ENCODE assay signal across 12 cellular contexts in the genomic region with DNA sequence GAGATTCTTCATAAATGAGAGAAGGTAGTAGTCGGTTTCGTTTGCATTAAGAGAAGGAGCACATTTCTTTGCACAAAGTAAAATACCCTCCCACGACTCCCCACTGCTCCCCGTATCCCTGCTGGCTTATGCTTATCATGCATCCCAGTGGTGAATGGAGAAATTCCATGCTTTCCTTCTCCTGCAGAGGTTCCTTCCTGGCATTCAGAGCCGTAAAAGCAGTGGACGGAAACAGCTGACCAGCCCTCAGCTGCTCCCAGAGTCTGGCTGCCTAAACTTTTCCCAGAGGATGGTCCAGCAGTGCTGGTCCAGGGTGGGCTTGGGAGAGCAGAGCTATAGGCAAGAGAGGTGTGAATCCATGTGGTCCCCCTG.
DNase-seq lines count a peak whose midpoint lies in the region; ATAC-seq and TF ChIP-seq lines count a peak whose summit lies in the region.
"Had no signal": no experiment of that assay in that cellular context is flagged by ENCODE, and none has a peak within 500 bp of the region (broad histone marks: within the 10 kb centered on the region; RNA-seq: fewer than 3 reads in every experiment).

No MANE protein-coding gene starts in this region.

- dilution Hi-C loops in mammary epithelial cell (cut with HindIII; ENCODE audit: low sequenced_read_pairs), result loop anchor here (5.0 kb wide), 1 partner anchor 43 kb away; no protein-coding TSS in a partner anchor

- H2AFZ ChIP-seq in neuronal stem cell (ENCODE audit: low read length), result no peak overlapping the region
- H2AFZ ChIP-seq in mammary epithelial cell (ENCODE audit: low read depth, low read length), result no peak overlapping the region

- no peaks in the 10 kb centered on the region for H3K27me3 ChIP-seq in BLaER1
- no peaks in the 10 kb centered on the region for H3K27me3 ChIP-seq in ascending aorta
- H3K27me3 ChIP-seq in right cardiac atrium (ENCODE audit: control insufficient read depth, insufficient read depth), result no peaks in the 10 kb centered on the region
- no peaks in the 10 kb centered on the region for H3K27me3 ChIP-seq in neuronal stem cell (ENCODE audit: control insufficient read depth in 3 of 3, insufficient read depth in 3 of 3, low read depth in 1 of 3, low read length in 3 of 3)
- no peaks in the 10 kb centered on the region for H3K27me3 ChIP-seq in mammary epithelial cell (ENCODE audit: insufficient read depth, low read length)
- H3K27me3 ChIP-seq: body of pancreas had no signal

- intact Hi-C loops in ascending aorta (cut with DNase I) (no loop called here), right cardiac atrium (cut with DNase I) (no loop called here), mammary epithelial cell (cut with micrococcal nuclease) (no loop called here)

- peaks cover 9% of the 10 kb centered on the region for H3K4me1 ChIP-seq in BLaER1
- peaks cover 9 to 20% of the 10 kb centered on the region in 2 donors for H3K4me1 ChIP-seq in ascending aorta
- peaks cover 14% of the 10 kb centered on the region for H3K4me1 ChIP-seq in right cardiac atrium (ENCODE audit: control insufficient read depth, insufficient read depth, low read length)
- peaks cover 3 to 20% of the 10 kb centered on the region in 2 donors for H3K4me1 ChIP-seq in neuronal stem cell (ENCODE audit: control insufficient read depth in 2 of 2, insufficient read depth in 1 of 2, low read depth in 1 of 2, low read length in 2 of 2)
- H3K4me1 ChIP-seq in mammary epithelial cell (ENCODE audit: insufficient read depth, low read length), result peaks cover 37% of the 10 kb centered on the region
- H3K4me1 ChIP-seq: body of pancreas had no signal

- no peaks in the 10 kb centered on the region for H3K36me3 ChIP-seq in BLaER1
- H3K36me3 ChIP-seq in ascending aorta, result no peaks in the 10 kb centered on the region
- H3K36me3 ChIP-seq in neuronal stem cell (replicated peaks in 1 of 2; ENCODE audit: control insufficient read depth in 2 of 2, insufficient read depth in 2 of 2, low read length in 2 of 2), result peaks cover 0 to 44% of the 10 kb centered on the region in 2 donors
- H3K36me3 ChIP-seq in mammary epithelial cell (ENCODE audit: insufficient read depth, low read length), result peaks cover 2% of the 10 kb centered on the region

- TF ChIP-seq CTCF in ascending aorta (IDR thresholded peaks at IDR 0.05), result peak in 1 of 3 experiments; percentile 5
- TF ChIP-seq CTCF in mammary epithelial cell (conservative IDR thresholded peaks at IDR 0.05 in 1 of 2, IDR thresholded peaks at IDR 0.05 in 1 of 2; ENCODE audit: extremely low read depth in 1 of 2, insufficient read depth in 1 of 2, low read depth in 1 of 2, low read length in 2 of 2), result no peak

- no peak overlapping the region for H2BK15ac ChIP-seq in neuronal stem cell (ENCODE audit: low read length)

- H3K23ac ChIP-seq in neuronal stem cell (ENCODE audit: low read depth, low read length, poor library complexity), result no peak overlapping the region

- H3K14ac ChIP-seq in neuronal stem cell (ENCODE audit: low read length), result no peak overlapping the region

- H4K8ac ChIP-seq in neuronal stem cell (ENCODE audit: low read depth, low read length), result no peak overlapping the region

- no peak overlapping the region for H2BK5ac ChIP-seq in neuronal stem cell (ENCODE audit: low read length)

- ATAC-seq in right cardiac atrium, result peak; percentile 83
- ATAC-seq in GM21423 (IDR thresholded peaks at IDR 0.05; ENCODE audit: unreplicated experiment), result no peak

- H3K4me2 ChIP-seq in BLaER1 (peak overlapping the region; percentile 45), neuronal stem cell (ENCODE audit: insufficient read depth, low read length, poor library complexity, severe bottlenecking) (no peak overlapping the region), mammary epithelial cell (ENCODE audit: insufficient read depth, low read depth, low read length) (no peak overlapping the region)

- BruUV-seq in mammary epithelial cell (replicated peaks; lab: Mats Ljungman, UMichigan), result no TSS peak

- H2BK12ac ChIP-seq in neuronal stem cell (ENCODE audit: low read length), result no peak overlapping the region

- H3K79me2 ChIP-seq in mammary epithelial cell (ENCODE audit: insufficient read depth, low read length), result peaks cover 94% of the 10 kb centered on the region

- in situ Hi-C loops in mammary epithelial cell (cut with MboI; ENCODE audit: low sequenced_read_pairs in 2 of 2), result no loop called here

- peak overlapping the region; percentile 61 for H3K18ac ChIP-seq in neuronal stem cell (ENCODE audit: low read length)

- H3K4ac ChIP-seq in neuronal stem cell (ENCODE audit: low read length), result no peak overlapping the region

- H3K4me3 ChIP-seq in BLaER1, result no peak overlapping the region
- no peak overlapping the region for H3K4me3 ChIP-seq in ascending aorta
- H3K4me3 ChIP-seq in right cardiac atrium (ENCODE audit: low read length), result no peak overlapping the region
- H3K4me3 ChIP-seq in neuronal stem cell (ENCODE audit: low read length in 2 of 2), result no peak overlapping the region
- no peak overlapping the region for H3K4me3 ChIP-seq in mammary epithelial cell (replicated peaks in 1 of 3; ENCODE audit: insufficient read depth in 1 of 3, low read depth in 2 of 3, low read length in 3 of 3)
- H3K4me3 ChIP-seq: body of pancreas had no signal

- no peaks in the 10 kb centered on the region for H3K9me3 ChIP-seq in BLaER1
- no peaks in the 10 kb centered on the region for H3K9me3 ChIP-seq in ascending aorta
- no peaks in the 10 kb centered on the region for H3K9me3 ChIP-seq in right cardiac atrium (ENCODE audit: control insufficient read depth, low read length)
- H3K9me3 ChIP-seq in neuronal stem cell (replicated peaks in 1 of 2; ENCODE audit: control insufficient read depth in 2 of 2, insufficient read depth in 1 of 2, low read depth in 1 of 2, low read length in 2 of 2), result peaks cover 0 to 5% of the 10 kb centered on the region in 2 donors
- H3K9me3 ChIP-seq in mammary epithelial cell (replicated peaks; ENCODE audit: insufficient read depth, low read length), result no peaks in the 10 kb centered on the region
- H3K9me3 ChIP-seq: body of pancreas had no signal

- H4K20me1 ChIP-seq in BLaER1, result no peaks in the 10 kb centered on the region
- H4K20me1 ChIP-seq in mammary epithelial cell (ENCODE audit: insufficient read depth, low read length), result no peaks in the 10 kb centered on the region

- no peak overlapping the region for H4K91ac ChIP-seq in neuronal stem cell (ENCODE audit: low read depth, low read length, poor library complexity)

- H3K27ac ChIP-seq in BLaER1 (no peak overlapping the region), ascending aorta (peak overlapping the region; percentile 5 to 19), right cardiac atrium (ENCODE audit: low read length) (peak overlapping the region; percentile 64), neuronal stem cell (replicated peaks; ENCODE audit: low read length) (no peak overlapping the region), mammary epithelial cell (ENCODE audit: insufficient read depth, low read depth, low read length) (no peak overlapping the region)

- no peaks in the 10 kb centered on the region for H3K79me1 ChIP-seq in neuronal stem cell (ENCODE audit: low read depth, low read length)

- DNase-seq in ascending aorta (ENCODE audit: low spot score in 2 of 2) (no peak), right cardiac atrium (peak in 1 of 3 donors; percentile 60), neuronal stem cell (ENCODE audit: low spot score) (no peak), NOMO-1 treated with DMSO at 0.1 percent for 48 hours (lab: John Stamatoyannopoulos, UW; ENCODE audit: unreplicated experiment) (no peak), mammary epithelial cell (no peak), DMS114 treated with DMSO at 0.1 percent for 48 hours (lab: John Stamatoyannopoulos, UW; ENCODE audit: unreplicated experiment) (no peak)
- DNase-seq: activated T-cell treated with anti-CD3 and anti-CD28 coated beads, Interleukin-2, amount 50 U/mL, for 24 hours; body of pancreas; erythroblast; Kasumi-1 had no signal

- H2BK120ac ChIP-seq in neuronal stem cell (ENCODE audit: low read depth, low read length), result no peak overlapping the region

- WGBS in right cardiac atrium, result 26% methylated on average over 6 of the region's 6 CpGs
- WGBS in neuronal stem cell (ENCODE audit: extremely low coverage in 2 of 2, insufficient read length in 2 of 2, insufficient replicate concordance in 1 of 2), 2 donors, result no CpG with 5 or more reads among the region's 6 CpGs
- WGBS in mammary epithelial cell (ENCODE audit: low coverage, missing lambda C conversion rate), result 95% methylated on average over 5 of the region's 6 CpGs

- CTCF ChIA-PET in mammary epithelial cell (lab: Charles Lee; ENCODE audit: low non-redundant PET), result no interaction called here

- no peak overlapping the region for H2AK5ac ChIP-seq in neuronal stem cell (ENCODE audit: low read depth, low read length)

- no peak overlapping the region for H3K9ac ChIP-seq in BLaER1
- H3K9ac ChIP-seq in neuronal stem cell (ENCODE audit: low read depth, low read length, poor library complexity), result no peak overlapping the region
- H3K9ac ChIP-seq in mammary epithelial cell (ENCODE audit: insufficient read depth, low read length), result no peak overlapping the region

Comparison
In these comparisons a context has a peak if more than half of its experiments do, and no peak if none do; other contexts are left out.
1. H3K27ac ChIP-seq: peak in ascending aorta (2 of 2) and right cardiac atrium (single experiment); none in BLaER1 (single experiment), neuronal stem cell (single experiment) and mammary epithelial cell (single experiment).